ENCODE assay signal across 9 cellular contexts in the genomic region with DNA sequence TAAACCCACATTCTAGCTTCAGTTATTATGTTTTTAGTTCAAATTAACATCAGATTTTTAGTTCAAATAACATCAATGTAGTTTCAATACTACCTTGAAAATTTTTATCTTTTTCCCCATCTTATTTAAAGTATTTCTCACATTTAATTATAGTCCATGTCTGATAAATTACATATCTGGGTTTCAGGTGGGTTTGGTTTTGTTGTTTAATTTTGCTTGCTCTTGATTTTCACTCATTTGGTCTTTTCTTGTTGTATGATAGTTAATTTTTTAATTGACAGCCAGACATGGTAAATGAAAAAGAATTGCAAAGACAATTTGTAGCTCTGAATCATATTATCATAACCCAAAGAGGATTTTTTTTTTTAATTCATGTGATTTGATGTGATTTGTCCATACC. TPM values are rescaled to one million over a fixed set of nuclear protein-coding genes. Genes with fewer than 3 reads are reported as not detected.
"Had no signal": no experiment of that assay in that cellular context is flagged by ENCODE, and none has a peak within 500 bp of the region (broad histone marks: within the 10 kb centered on the region; RNA-seq: fewer than 3 reads in every experiment).

No MANE protein-coding gene starts in this region.

- H3K9me3 ChIP-seq: HAP-1 had no signal

- H3K36me3 ChIP-seq: HAP-1 had no signal

- H3K27ac ChIP-seq: GM23248 had no signal

- H3K4me3 ChIP-seq: GM23248, HAP-1, K562 had no signal

- DNase-seq: GM23248, GOT3, H7, IMR-90 had no signal

- H2AFZ ChIP-seq: GM23248 had no signal

- FAIRE-seq: HTR-8/SVneo, K562 had no signal

- H3K9ac ChIP-seq: GM23248 had no signal

- ATAC-seq: HCT116, K562 had no signal

- H3K4me1 ChIP-seq: HAP-1 had no signal

RNA-seq across cellular contexts. Expression of gene GYG2, which starts 41.9 kb away (rescaled TPM):
- total RNA-seq: HT-29 had no signal
